24 cellular contexts compared by ENCODE assay signal in genomic region chr3:188341501-188341900, GRCh38.
DNase-seq lines count a peak whose midpoint lies in the region; ATAC-seq and TF ChIP-seq lines count a peak whose summit lies in the region.
"Had no signal": no experiment of that assay in that cellular context is flagged by ENCODE, and none has a peak within 500 bp of the region (broad histone marks: within the 10 kb centered on the region; RNA-seq: fewer than 3 reads in every experiment).

No MANE protein-coding gene starts in this region.

- no peak overlapping the region for H2BK15ac ChIP-seq in H9 (ENCODE audit: low read depth, low read length)

- ATAC-seq in gastroesophageal sphincter (peak; percentile 48), sciatic nerve (peak; percentile 80)
- ATAC-seq: K562, PC-3 had no signal

- H3F3A ChIP-seq in PC-9 (ENCODE audit: insufficient read depth, low read depth), result no peaks in the 10 kb centered on the region
- H3F3A ChIP-seq in smooth muscle cell (ENCODE audit: low read depth), result peaks cover 13% of the 10 kb centered on the region

- CTCF ChIA-PET in PC-9 (lab: Charles Lee), result no interaction called here

- no peak overlapping the region for H3K4ac ChIP-seq in H9 (ENCODE audit: low read depth, low read length)

- no peak overlapping the region for H4K91ac ChIP-seq in H9 (ENCODE audit: insufficient read length, low read depth, low read length)

- peaks cover 53% of the 10 kb centered on the region for H3K4me1 Mint-ChIP-seq in activated T-cell treated with anti-CD3 and anti-CD28 coated beads, Interleukin-2, amount 50 U/mL, for 24 hours (ENCODE audit: low read depth)
- peaks cover 11 to 13% of the 10 kb centered on the region in 2 experiments for H3K4me1 Mint-ChIP-seq in H9

- H3K27ac Mint-ChIP-seq in activated T-cell treated with anti-CD3 and anti-CD28 coated beads, Interleukin-2, amount 50 U/mL, for 24 hours, result peak overlapping the region; percentile 98
- no peak overlapping the region for H3K27ac Mint-ChIP-seq in H9
- H3K27ac Mint-ChIP-seq: CD4-positive, alpha-beta T cell had no signal

- H3K9me3 Mint-ChIP-seq in activated T-cell treated with anti-CD3 and anti-CD28 coated beads, Interleukin-2, amount 50 U/mL, for 24 hours, result peaks cover 7% of the 10 kb centered on the region
- H3K9me3 Mint-ChIP-seq in H9, result no peaks in the 10 kb centered on the region
- H3K9me3 Mint-ChIP-seq: CD4-positive, alpha-beta T cell had no signal

- POLR2A ChIA-PET in PC-9 (lab: Charles Lee; ENCODE audit: unreplicated experiment), result interaction anchor here (0.7 kb wide), 1 partner anchor 250 kb away, joined by 3 read pairs; no protein-coding TSS in a partner anchor

- no peak for DNase-seq in activated T-cell treated with anti-CD3 and anti-CD28 coated beads, Interleukin-2, amount 50 U/mL, for 24 hours
- DNase-seq in activated T-cell treated with anti-CD3 and anti-CD28 coated beads, Interleukin-2, amount 50 U/mL, for 1 hour, result no peak
- DNase-seq in HuH-7 (ENCODE audit: low spot score) (peak; percentile 11), sciatic nerve (ENCODE audit: low spot score) (no peak), PC-9 (no peak), H9 (no peak), smooth muscle cell (lab: John Stamatoyannopoulos, UW; ENCODE audit: unreplicated experiment) (no peak)
- DNase-seq: ACHN; CD4-positive, alpha-beta T cell; COR-L47; DMS79; MG63; NCI-H1417; NCI-H187; NCI-H446; NCI-H526; PC-3; SHP77 treated with DMSO at 0.1 percent for 48 hours had no signal

- H3K56ac ChIP-seq in H9 (ENCODE audit: insufficient read length, low read depth, low read length), result no peak overlapping the region

- H2AFZ ChIP-seq in PC-9 (no peak overlapping the region), H9 (ENCODE audit: low read length) (no peak overlapping the region), smooth muscle cell (ENCODE audit: low read depth) (no peak overlapping the region)

- H2BK120ac ChIP-seq in H9 (ENCODE audit: low read depth, low read length, poor library complexity, severe bottlenecking), result no peak overlapping the region

- H3K18ac ChIP-seq in H9 (ENCODE audit: insufficient read length, low read depth, low read length), result no peak overlapping the region

- no peak overlapping the region for H3K14ac ChIP-seq in H9 (ENCODE audit: insufficient read depth, low read length)

- no peaks in the 10 kb centered on the region for H3K23me2 ChIP-seq in H9 (ENCODE audit: insufficient read length, low read depth, low read length, poor library complexity, severe bottlenecking)

- H3K27ac ChIP-seq in gastroesophageal sphincter, result peak overlapping the region in 2 of 4 donors; percentile 5 to 6
- no peak overlapping the region for H3K27ac ChIP-seq in PC-9
- no peak overlapping the region for H3K27ac ChIP-seq in H9 (ENCODE audit: insufficient read length, low read depth, low read length)
- no peak overlapping the region for H3K27ac ChIP-seq in smooth muscle cell (ENCODE audit: low read depth)
- H3K27ac ChIP-seq: 22Rv1, BLaER1, RWPE1 had no signal

- H3K9ac ChIP-seq in H9 (ENCODE audit: extremely low read depth, insufficient read length, low read length), result no peak overlapping the region
- H3K9ac ChIP-seq in smooth muscle cell (ENCODE audit: low read depth), result no peak overlapping the region
- H3K9ac ChIP-seq: BLaER1 had no signal

- H3K4me3 Mint-ChIP-seq in activated T-cell treated with anti-CD3 and anti-CD28 coated beads, Interleukin-2, amount 50 U/mL, for 24 hours, result no peak overlapping the region
- no peak overlapping the region for H3K4me3 Mint-ChIP-seq in H9
- H3K4me3 Mint-ChIP-seq: CD4-positive, alpha-beta T cell had no signal

- H3K79me2 ChIP-seq in PC-9 (ENCODE audit: low read depth) (peaks cover 5% of the 10 kb centered on the region; the same call in 1 of the 2 replicates), H9 (ENCODE audit: insufficient read depth, low read length) (no peaks in the 10 kb centered on the region; the same call in 1 of the 2 replicates), smooth muscle cell (ENCODE audit: low read depth) (peaks cover 66% of the 10 kb centered on the region)

- H4K20me1 ChIP-seq in PC-9 (ENCODE audit: insufficient read depth), result no peaks in the 10 kb centered on the region
- H4K20me1 ChIP-seq in H9 (ENCODE audit: control insufficient read depth, insufficient read depth, insufficient read length), result no peaks in the 10 kb centered on the region
- H4K20me1 ChIP-seq in smooth muscle cell (ENCODE audit: low read depth), result peaks cover 88% of the 10 kb centered on the region
- H4K20me1 ChIP-seq: BLaER1 had no signal

- H3K4me2 ChIP-seq in PC-9 (no peak overlapping the region), H9 (ENCODE audit: insufficient read depth, insufficient read length, low read length) (no peak overlapping the region), smooth muscle cell (no peak overlapping the region)
- H3K4me2 ChIP-seq: BLaER1 had no signal

- H3K27me3 ChIP-seq in gastroesophageal sphincter, result no peaks in the 10 kb centered on the region
- H3K27me3 ChIP-seq in PC-9 (ENCODE audit: insufficient read depth, low read depth), result no peaks in the 10 kb centered on the region
- H3K27me3 ChIP-seq in H9 (ENCODE audit: insufficient read depth, low read length), result no peaks in the 10 kb centered on the region
- H3K27me3 ChIP-seq in smooth muscle cell (ENCODE audit: low read depth), result no peaks in the 10 kb centered on the region
- H3K27me3 ChIP-seq: BLaER1, MG63 had no signal

- H2AK5ac ChIP-seq in H9 (ENCODE audit: insufficient read length, low read length), result no peak overlapping the region

- H3K9me3 ChIP-seq in gastroesophageal sphincter (no peaks in the 10 kb centered on the region), PC-9 (ENCODE audit: insufficient read depth, low read depth) (no peaks in the 10 kb centered on the region), H9 (ENCODE audit: control insufficient read depth, low read depth, low read length) (no peaks in the 10 kb centered on the region), smooth muscle cell (replicated peaks; ENCODE audit: low read depth) (no peaks in the 10 kb centered on the region)
- H3K9me3 ChIP-seq: HAP-1, MG63 had no signal

- H3K4me3 ChIP-seq in gastroesophageal sphincter, result no peak overlapping the region
- no peak overlapping the region for H3K4me3 ChIP-seq in PC-9
- no peak overlapping the region for H3K4me3 ChIP-seq in smooth muscle cell
- H3K4me3 ChIP-seq: BLaER1, HAP-1, K562, MG63 had no signal

- TF ChIP-seq CTCF in gastroesophageal sphincter (IDR thresholded peaks at IDR 0.05) (no peak), PC-9 (conservative IDR thresholded peaks at IDR 0.05) (no peak), H9 (conservative IDR thresholded peaks at IDR 0.05) (no peak), smooth muscle cell (IDR thresholded peaks at IDR 0.05; ENCODE audit: borderline replicate concordance, insufficient read depth, poor library complexity, severe bottlenecking) (no peak)

- H3K27me3 Mint-ChIP-seq in activated T-cell treated with anti-CD3 and anti-CD28 coated beads, Interleukin-2, amount 50 U/mL, for 24 hours, result no peaks in the 10 kb centered on the region
- no peaks in the 10 kb centered on the region for H3K27me3 Mint-ChIP-seq in H9 (ENCODE audit: low read depth)
- H3K27me3 Mint-ChIP-seq: CD4-positive, alpha-beta T cell had no signal

- no peak overlapping the region for H3K23ac ChIP-seq in H9 (ENCODE audit: insufficient read length, low read depth, low read length)

- H3K36me3 ChIP-seq in gastroesophageal sphincter (no peaks in the 10 kb centered on the region), PC-9 (ENCODE audit: low read depth) (0 out of 2 replicates have a peak, but pooled peaks cover 6% of the 10 kb centered on the region), smooth muscle cell (ENCODE audit: low read depth) (no peaks in the 10 kb centered on the region)
- H3K36me3 ChIP-seq: BLaER1, HAP-1, MG63 had no signal

- H3K4me1 ChIP-seq in gastroesophageal sphincter (peaks cover 37 to 94% (median 38%) of the 10 kb centered on the region in 3 donors), PC-9 (replicated peaks; ENCODE audit: insufficient read depth) (no peaks in the 10 kb centered on the region), H9 (ENCODE audit: insufficient read depth, low read length) (no peaks in the 10 kb centered on the region), smooth muscle cell (ENCODE audit: low read depth) (peaks cover 10% of the 10 kb centered on the region)
- H3K4me1 ChIP-seq: BLaER1, HAP-1 had no signal

- TF ChIP-seq POLR2A in gastroesophageal sphincter (IDR thresholded peaks at IDR 0.05), result no peak

- peaks cover 43% of the 10 kb centered on the region for H3K36me3 Mint-ChIP-seq in activated T-cell treated with anti-CD3 and anti-CD28 coated beads, Interleukin-2, amount 50 U/mL, for 24 hours (ENCODE audit: low read depth)
- no peaks in the 10 kb centered on the region for H3K36me3 Mint-ChIP-seq in H9 (ENCODE audit: insufficient read depth in 1 of 3, low read depth in 3 of 3)

- H2BK20ac ChIP-seq in H9 (ENCODE audit: low read depth, low read length, poor library complexity, severe bottlenecking), result no peak overlapping the region

- no peak overlapping the region for H2BK12ac ChIP-seq in H9 (ENCODE audit: insufficient read length, low read depth, low read length)

- H3K79me1 ChIP-seq in H9 (ENCODE audit: insufficient read depth, low read depth, low read length, poor library complexity, severe bottlenecking), result no peaks in the 10 kb centered on the region

- H3K9me2 ChIP-seq in PC-9 (ENCODE audit: insufficient read depth), result no peaks in the 10 kb centered on the region

- WGBS in gastroesophageal sphincter (ENCODE audit: low coverage in 1 of 2), 2 donors, result 50 to 67% methylated on average over 1 to 2 of the region's 2 CpGs
- no CpG with 5 or more reads among the region's 2 CpGs for WGBS in H9 (ENCODE audit: extremely low coverage, insufficient read length, low lambda C conversion rate)
- 99% methylated on average over 2 of the region's 2 CpGs for WGBS in smooth muscle cell (ENCODE audit: low lambda C conversion rate)

- H3T11ph ChIP-seq in H9 (ENCODE audit: low read length), result no peak overlapping the region

- no peak overlapping the region for H4K8ac ChIP-seq in H9 (replicated peaks; ENCODE audit: insufficient read length, low read depth, low read length)

- H2BK5ac ChIP-seq in H9 (ENCODE audit: insufficient read length, low read length), result no peak overlapping the region

- intact Hi-C loops in sciatic nerve (cut with DNase I) (no loop called here), PC-9 (cut with micrococcal nuclease; ENCODE audit: unreplicated experiment) (no loop called here)

- TF ChIP-seq EP300 in gastroesophageal sphincter (IDR thresholded peaks at IDR 0.05), result no peak

- no TSS peak for BruUV-seq in PC-9 (replicated peaks; lab: Mats Ljungman, UMichigan)

- no peak overlapping the region for H4K5ac ChIP-seq in H9 (ENCODE audit: insufficient read length, low read depth, low read length)
